1 cellular context compared by ENCODE assay signal in the genomic region with DNA sequence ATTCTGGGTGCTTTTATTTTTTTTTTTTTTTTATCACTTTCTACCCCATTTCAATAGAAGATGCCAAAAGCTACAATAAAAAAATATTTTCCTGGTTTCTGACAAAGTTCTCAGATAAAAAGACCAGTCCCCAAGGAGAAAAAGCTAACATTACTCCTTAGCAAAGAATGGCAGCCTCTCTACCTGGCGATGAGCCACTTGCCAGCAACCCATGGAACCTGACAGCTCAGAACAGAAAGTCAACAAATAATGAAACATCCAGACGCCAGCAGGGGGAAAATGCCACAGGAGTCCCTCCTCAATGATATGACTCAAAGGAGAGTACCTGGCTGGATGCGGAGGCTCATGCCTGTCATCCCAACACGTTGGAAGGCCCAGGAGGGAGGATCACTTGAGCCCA.
TF ChIP-seq lines count a peak whose summit lies in the region.

No MANE protein-coding gene starts in this region.

TF ChIP-seq in GM23338, 12 proteins besides CTCF, POLR2A, EP300 and RAD21:
- no peak for TF ChIP-seq ZNF462 (CRISPR knock-in tag; IDR thresholded peaks at IDR 0.05)
